ENCODE assay signal across 9 cellular contexts in genomic region chr20:2509468-2509781, GRCh38. TPM values are rescaled to one million over a fixed set of nuclear protein-coding genes. Genes with fewer than 3 reads are reported as not detected.
DNase-seq lines count a peak whose midpoint lies in the region; TF ChIP-seq lines count a peak whose summit lies in the region.
"Had no signal": no experiment of that assay in that cellular context is flagged by ENCODE, and none has a peak within 500 bp of the region (broad histone marks: within the 10 kb centered on the region; RNA-seq: fewer than 3 reads in every experiment).

No MANE protein-coding gene starts in this region.

- no peak overlapping the region for H3K23ac ChIP-seq in mesenchymal stem cell (ENCODE audit: low read length in 2 of 2)

- peak overlapping the region; percentile 67 to 98 for H3K4me3 ChIP-seq in mesenchymal stem cell (ENCODE audit: insufficient read depth in 1 of 2, low read depth in 1 of 2, low read length in 2 of 2)

- peak overlapping the region in 1 of 2 experiments; percentile 80 for H3K14ac ChIP-seq in mesenchymal stem cell (ENCODE audit: low read length in 2 of 2)

- no peak overlapping the region for H3K27ac ChIP-seq in mesenchymal stem cell (ENCODE audit: low read length, poor library complexity, severe bottlenecking)

- peaks cover 13% of the 10 kb centered on the region for H3K4me1 ChIP-seq in mesenchymal stem cell (ENCODE audit: control insufficient read depth, insufficient read depth, low read depth, low read length)

- H3K4me2 ChIP-seq in mesenchymal stem cell (ENCODE audit: low read length, poor library complexity, severe bottlenecking): peak overlapping the region; percentile 83

- H3K18ac ChIP-seq in mesenchymal stem cell (ENCODE audit: low read depth in 1 of 2, low read length in 2 of 2): peak overlapping the region; percentile 76 to 91

- CTCF ChIA-PET in activated naive CD4-positive, alpha-beta T cell treated with anti-CD3 and anti-CD28 coated beads, Interleukin-2, amount 10 ng/mL, durations not matched to agents 7 days and 5 days (lab: Charles Lee): interaction anchor here (8.8 kb wide), 1 partner anchor 13 kb away, joined by 82 read pairs; no protein-coding TSS in a partner anchor

- peaks cover 4% of the 10 kb centered on the region for H3K36me3 Mint-ChIP-seq in activated naive CD4-positive, alpha-beta T cell treated with anti-CD3 and anti-CD28 coated beads, Interleukin-2, amount 10 ng/mL, durations not matched to agents 7 days and 5 days
- H3K36me3 Mint-ChIP-seq in brain (peaks cover 13% of the 10 kb centered on the region), type B pancreatic cell (no peaks in the 10 kb centered on the region)

- no peaks in the 10 kb centered on the region for H3K36me3 ChIP-seq in mesenchymal stem cell (ENCODE audit: control insufficient read depth in 1 of 2, insufficient read depth in 2 of 2, low read depth in 1 of 2, low read length in 2 of 2)

- peak overlapping the region; percentile 97 for H4K8ac ChIP-seq in mesenchymal stem cell (ENCODE audit: low read length)

- no peak for DNase-seq in activated naive CD4-positive, alpha-beta T cell treated with anti-CD3 and anti-CD28 coated beads, Interleukin-2, amount 10 ng/mL, durations not matched to agents 7 days and 5 days
- no peak for DNase-seq in activated naive CD4-positive, alpha-beta T cell treated with anti-CD3 and anti-CD28 coated beads, Interleukin-2, amount 50 U/mL, for 16 hours
- no peak for DNase-seq in mesenchymal stem cell
- DNase-seq in type B pancreatic cell (ENCODE audit: extremely low spot score, unreplicated experiment): no peak
- no peak for DNase-seq in NCI-H1694 (lab: John Stamatoyannopoulos, UW)
- no peak for DNase-seq in NCI-H1092 treated with DMSO at 0.1 percent for 48 hours (lab: John Stamatoyannopoulos, UW)
- no peak for DNase-seq in stimulated activated CD4-positive, alpha-beta T cell treated with anti-CD3 and anti-CD28 coated beads, Interleukin-4, amount 100 ng/mL, for 24 hours

- H3K4ac ChIP-seq in mesenchymal stem cell (ENCODE audit: low read depth in 1 of 2, low read length in 2 of 2): peak overlapping the region in 1 of 2 experiments; percentile 19

- H3K4me1 Mint-ChIP-seq in activated naive CD4-positive, alpha-beta T cell treated with anti-CD3 and anti-CD28 coated beads, Interleukin-2, amount 10 ng/mL, durations not matched to agents 7 days and 5 days: peaks cover 22% of the 10 kb centered on the region
- H3K4me1 Mint-ChIP-seq in brain: peaks cover 23% of the 10 kb centered on the region
- peaks cover 14% of the 10 kb centered on the region for H3K4me1 Mint-ChIP-seq in type B pancreatic cell (ENCODE audit: unreplicated experiment)

- no peaks in the 10 kb centered on the region for H3K9me3 Mint-ChIP-seq in activated naive CD4-positive, alpha-beta T cell treated with anti-CD3 and anti-CD28 coated beads, Interleukin-2, amount 10 ng/mL, durations not matched to agents 7 days and 5 days
- H3K9me3 Mint-ChIP-seq in brain: peaks cover 0 to 7% (median 3%) of the 10 kb centered on the region in 5 experiments
- H3K9me3 Mint-ChIP-seq in type B pancreatic cell: no peaks in the 10 kb centered on the region

- H2BK120ac ChIP-seq in mesenchymal stem cell (ENCODE audit: low read depth, low read length): no peak overlapping the region

- H2BK15ac ChIP-seq in mesenchymal stem cell (ENCODE audit: low read depth, poor library complexity, severe bottlenecking): no peak overlapping the region

- H2AK5ac ChIP-seq in mesenchymal stem cell (ENCODE audit: low read length, severe bottlenecking): no peak overlapping the region

- peaks cover 15% of the 10 kb centered on the region for H3K79me1 ChIP-seq in mesenchymal stem cell (replicated peaks; ENCODE audit: low read length, poor library complexity, severe bottlenecking)

- TF ChIP-seq CTCF in brain (conservative IDR thresholded peaks at IDR 0.05): no peak
- no peak for TF ChIP-seq CTCF in type B pancreatic cell (conservative IDR thresholded peaks at IDR 0.05)

- peak overlapping the region; percentile 98 for H3K9ac ChIP-seq in mesenchymal stem cell (ENCODE audit: low read length)

- H3K9me3 ChIP-seq in mesenchymal stem cell (ENCODE audit: control insufficient read depth, low read length): no peaks in the 10 kb centered on the region

- peaks cover 15% of the 10 kb centered on the region for H3K27me3 Mint-ChIP-seq in activated naive CD4-positive, alpha-beta T cell treated with anti-CD3 and anti-CD28 coated beads, Interleukin-2, amount 10 ng/mL, durations not matched to agents 7 days and 5 days
- H3K27me3 Mint-ChIP-seq in brain (peaks cover 28% of the 10 kb centered on the region), type B pancreatic cell (peaks cover 33% of the 10 kb centered on the region)

- WGBS in mesenchymal stem cell: 17% methylated on average over 3 of the region's 9 CpGs

- H3K4me3 Mint-ChIP-seq in activated naive CD4-positive, alpha-beta T cell treated with anti-CD3 and anti-CD28 coated beads, Interleukin-2, amount 10 ng/mL, durations not matched to agents 7 days and 5 days: peak overlapping the region; percentile 98
- H3K4me3 Mint-ChIP-seq in brain (peak overlapping the region; percentile 98 to 100 (median 100)), type B pancreatic cell (peak overlapping the region; percentile 100)

- no peak overlapping the region for H4K91ac ChIP-seq in mesenchymal stem cell (ENCODE audit: low read length)

- H2AFZ ChIP-seq in mesenchymal stem cell (ENCODE audit: low read depth, low read length): peak overlapping the region; percentile 97

- no peaks in the 10 kb centered on the region for H3K27me3 ChIP-seq in mesenchymal stem cell (ENCODE audit: control insufficient read depth in 1 of 2, insufficient read depth in 1 of 2, low read length in 2 of 2)

- no peak overlapping the region for H2BK12ac ChIP-seq in mesenchymal stem cell (ENCODE audit: low read length in 2 of 2)

- H2BK5ac ChIP-seq in mesenchymal stem cell (ENCODE audit: low read depth, low read length, poor library complexity, severe bottlenecking): no peak overlapping the region

- H3K27ac Mint-ChIP-seq in activated naive CD4-positive, alpha-beta T cell treated with anti-CD3 and anti-CD28 coated beads, Interleukin-2, amount 10 ng/mL, durations not matched to agents 7 days and 5 days: peak overlapping the region; percentile 89
- H3K27ac Mint-ChIP-seq in brain (peak overlapping the region; percentile 98 to 99 (median 98)), type B pancreatic cell (peak overlapping the region; percentile 86)

RNA-seq across cellular contexts. Expression of gene ZNF343, which starts 0.7 kb away (rescaled TPM):
- polyA plus RNA-seq in brain (ENCODE audit: insufficient read depth, low read depth, low replicate concordance): 4.3 TPM
- polyA plus RNA-seq in mesenchymal stem cell (2013, experiment 1 of 2): 7.4 TPM
- polyA plus RNA-seq in mesenchymal stem cell (2013, experiment 2 of 2): 6.6 TPM
- total RNA-seq in type B pancreatic cell (ENCODE audit: low replicate concordance): 10.0 and 16.6 TPM in 2 replicates

RNA-seq across cellular contexts. Expression of gene TMC2, which starts 26.9 kb away (rescaled TPM):
- polyA plus RNA-seq in brain (ENCODE audit: insufficient read depth, low read depth, low replicate concordance): not detected
- not detected for polyA plus RNA-seq in mesenchymal stem cell (2013, experiment 1 of 2)
- polyA plus RNA-seq in mesenchymal stem cell (2013, experiment 2 of 2): not detected
- total RNA-seq in type B pancreatic cell (ENCODE audit: low replicate concordance): not detected in 2 replicates
- total RNA-seq: LHCN-M2 had no signal

RNA-seq across cellular contexts. Expression of gene SNRPB, which starts 38.8 kb away (rescaled TPM):
- 310 TPM for polyA plus RNA-seq in brain (ENCODE audit: insufficient read depth, low read depth, low replicate concordance)
- 157 TPM for polyA plus RNA-seq in mesenchymal stem cell (2013, experiment 1 of 2)
- 167 TPM for polyA plus RNA-seq in mesenchymal stem cell (2013, experiment 2 of 2)
- 177 and 193 TPM in 2 replicates for total RNA-seq in type B pancreatic cell (ENCODE audit: low replicate concordance)
